Comparison of ENCODE assay signal across 8 cellular contexts in genomic region chr12:7131502-7131866, GRCh38. TPM values are rescaled to one million over a fixed set of nuclear protein-coding genes. Genes with fewer than 3 reads are reported as not detected.
DNase-seq lines count a peak whose midpoint lies in the region; ATAC-seq lines count a peak whose summit lies in the region.

No MANE protein-coding gene starts in this region.

- peak overlapping the region; percentile 97 for H3K4me2 ChIP-seq in BLaER1

- H3K9ac ChIP-seq in BLaER1: peak overlapping the region; percentile 84

- H3K4me3 ChIP-seq in BLaER1 (peak overlapping the region; percentile 88), mesodermal cell (ENCODE audit: extremely low read depth, insufficient read depth, low read length, poor library complexity, severe bottlenecking) (peak overlapping the region; percentile 58)

- DNase-seq in activated naive CD4-positive, alpha-beta T cell treated with anti-CD3 and anti-CD28 coated beads, Interleukin-2, amount 50 U/mL, for 72 hours (ENCODE audit: low spot score in 2 of 2): no peak
- DNase-seq in NCI-H2227 (lab: John Stamatoyannopoulos, UW; ENCODE audit: unreplicated experiment) (no peak), NCI-H1105 (lab: John Stamatoyannopoulos, UW) (no peak), LoVo (ENCODE audit: low spot score) (no peak)

- peak overlapping the region; percentile 74; the same call in 1 of the 2 replicates for H3K27ac ChIP-seq in BLaER1
- no peak overlapping the region for H3K27ac ChIP-seq in mesodermal cell (ENCODE audit: low read depth, low read length, severe bottlenecking)

- 6 to 76% methylated on average over 3 of the region's 7 CpGs for WGBS in mesodermal cell (ENCODE audit: insufficient coverage in 2 of 2), 2 experiments

- H3K27me3 ChIP-seq in BLaER1: no peaks in the 10 kb centered on the region

- peak overlapping the region; percentile 23 to 95 (median 31) for H3K27ac Mint-ChIP-seq in IgD-negative memory B cell
- H3K27ac Mint-ChIP-seq in activated naive CD4-positive, alpha-beta T cell treated with anti-CD3 and anti-CD28 coated beads, Interleukin-2, amount 50 U/mL, for 72 hours: peak overlapping the region; percentile 45 to 67

- H3K9me3 ChIP-seq in BLaER1: no peaks in the 10 kb centered on the region
- no peaks in the 10 kb centered on the region for H3K9me3 ChIP-seq in mesodermal cell (ENCODE audit: control insufficient read depth, low read length)

- H3K36me3 ChIP-seq in BLaER1 (peaks cover 34% of the 10 kb centered on the region), mesodermal cell (ENCODE audit: control insufficient read depth, insufficient read depth, low read length) (peaks cover 12% of the 10 kb centered on the region)

- H4K20me1 ChIP-seq in BLaER1: peaks cover 12% of the 10 kb centered on the region; the same call in 1 of the 2 replicates

- peaks cover 4% of the 10 kb centered on the region for H3K36me3 Mint-ChIP-seq in IgD-negative memory B cell
- H3K36me3 Mint-ChIP-seq in activated naive CD4-positive, alpha-beta T cell treated with anti-CD3 and anti-CD28 coated beads, Interleukin-2, amount 50 U/mL, for 72 hours: no peaks in the 10 kb centered on the region

- H3K4me3 Mint-ChIP-seq in IgD-negative memory B cell: peak overlapping the region; percentile 76 to 99 (median 92)

- ATAC-seq in activated naive CD4-positive, alpha-beta T cell treated with anti-CD3 and anti-CD28 coated beads, Interleukin-2, amount 50 U/mL, for 72 hours: peak; percentile 24 to 56
- no peak for ATAC-seq in HG03432 (IDR thresholded peaks at IDR 0.05; ENCODE audit: unreplicated experiment)

- H3K9me3 Mint-ChIP-seq in IgD-negative memory B cell: no peaks in the 10 kb centered on the region
- no peaks in the 10 kb centered on the region for H3K9me3 Mint-ChIP-seq in activated naive CD4-positive, alpha-beta T cell treated with anti-CD3 and anti-CD28 coated beads, Interleukin-2, amount 50 U/mL, for 72 hours

- H3K4me1 ChIP-seq in BLaER1: peaks cover 40% of the 10 kb centered on the region
- no peaks in the 10 kb centered on the region for H3K4me1 ChIP-seq in mesodermal cell (ENCODE audit: control insufficient read depth, insufficient read depth, low read length, poor library complexity, severe bottlenecking)

- H3K4me1 Mint-ChIP-seq in IgD-negative memory B cell: peaks cover 13 to 23% (median 14%) of the 10 kb centered on the region in 3 donors

- H3K27me3 Mint-ChIP-seq in IgD-negative memory B cell: no peaks in the 10 kb centered on the region

RNA-seq across cellular contexts. Expression of gene CLSTN3, which starts 1.3 kb away (rescaled TPM):
- polyA plus RNA-seq in IgD-negative memory B cell: 2.9 TPM
- 10 to 100 TPM; 36.8 to 57.0 TPM for total RNA-seq in activated naive CD4-positive, alpha-beta T cell treated with anti-CD3 and anti-CD28 coated beads, Interleukin-2, amount 50 U/mL, for 72 hours
- 31.3 TPM for polyA plus RNA-seq in mesodermal cell (2013, experiment 1 of 2)
- polyA plus RNA-seq in mesodermal cell (2013, experiment 2 of 2): 26.2 TPM

RNA-seq across cellular contexts. Expression of gene RBP5, which starts 2.8 kb away (rescaled TPM):
- polyA plus RNA-seq in IgD-negative memory B cell: not detected
- total RNA-seq in activated naive CD4-positive, alpha-beta T cell treated with anti-CD3 and anti-CD28 coated beads, Interleukin-2, amount 50 U/mL, for 72 hours: not detected
- polyA plus RNA-seq in mesodermal cell (2013, experiment 1 of 2): not detected
- polyA plus RNA-seq in mesodermal cell (2013, experiment 2 of 2): not detected

RNA-seq across cellular contexts. Expression of gene C1RL, which starts 22.5 kb away (rescaled TPM):
- polyA plus RNA-seq in IgD-negative memory B cell: 8.2 TPM
- 10 to 100 TPM; 18.6 to 21.8 TPM for total RNA-seq in activated naive CD4-positive, alpha-beta T cell treated with anti-CD3 and anti-CD28 coated beads, Interleukin-2, amount 50 U/mL, for 72 hours
- polyA plus RNA-seq in mesodermal cell (2013, experiment 1 of 2): 15.7 TPM
- 9.3 TPM for polyA plus RNA-seq in mesodermal cell (2013, experiment 2 of 2)

RNA-seq across cellular contexts. Expression of gene C1R, which starts 39.2 kb away (rescaled TPM):
- polyA plus RNA-seq in IgD-negative memory B cell: not detected
- total RNA-seq in activated naive CD4-positive, alpha-beta T cell treated with anti-CD3 and anti-CD28 coated beads, Interleukin-2, amount 50 U/mL, for 72 hours: 1 to 10 TPM; 3.9 to 5.6 TPM
- polyA plus RNA-seq in mesodermal cell (2013, experiment 1 of 2): 2.8 TPM
- 1.7 TPM for polyA plus RNA-seq in mesodermal cell (2013, experiment 2 of 2)

RNA-seq across cellular contexts. Expression of gene PEX5, which starts 58.0 kb away (rescaled TPM):
- 18.2 TPM for polyA plus RNA-seq in IgD-negative memory B cell
- 10 to 100 TPM; 18.1 to 37.4 TPM for total RNA-seq in activated naive CD4-positive, alpha-beta T cell treated with anti-CD3 and anti-CD28 coated beads, Interleukin-2, amount 50 U/mL, for 72 hours
- 17.3 TPM for polyA plus RNA-seq in mesodermal cell (2013, experiment 1 of 2)
- polyA plus RNA-seq in mesodermal cell (2013, experiment 2 of 2): 14.6 TPM
